Comparison of ENCODE assay signal across 1 cellular context in the genomic region with DNA sequence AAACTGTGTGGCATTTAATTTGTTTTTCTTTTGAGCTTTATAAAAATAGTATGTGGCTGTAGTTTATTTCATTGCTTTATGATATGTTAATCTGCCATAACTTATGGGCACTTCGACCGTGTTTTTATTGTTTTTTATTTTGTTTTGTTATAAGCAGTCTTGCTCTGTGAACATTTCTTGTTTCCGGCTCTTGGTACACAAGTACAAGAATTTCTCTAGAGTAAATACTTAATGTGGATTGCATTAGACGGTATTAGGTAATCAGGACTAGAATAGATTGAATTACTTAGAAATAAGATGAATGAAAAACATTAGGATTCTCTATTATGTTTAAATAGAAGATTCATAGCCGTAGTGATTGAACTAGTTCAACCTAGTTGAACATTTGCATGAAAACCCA.
TF ChIP-seq lines count a peak whose summit lies in the region.

No MANE protein-coding gene starts in this region.

TF ChIP-seq in K562, 482 proteins besides CTCF, POLR2A, EP300 and RAD21 (continued from another document):
- TF ChIP-seq, protein P1, sequence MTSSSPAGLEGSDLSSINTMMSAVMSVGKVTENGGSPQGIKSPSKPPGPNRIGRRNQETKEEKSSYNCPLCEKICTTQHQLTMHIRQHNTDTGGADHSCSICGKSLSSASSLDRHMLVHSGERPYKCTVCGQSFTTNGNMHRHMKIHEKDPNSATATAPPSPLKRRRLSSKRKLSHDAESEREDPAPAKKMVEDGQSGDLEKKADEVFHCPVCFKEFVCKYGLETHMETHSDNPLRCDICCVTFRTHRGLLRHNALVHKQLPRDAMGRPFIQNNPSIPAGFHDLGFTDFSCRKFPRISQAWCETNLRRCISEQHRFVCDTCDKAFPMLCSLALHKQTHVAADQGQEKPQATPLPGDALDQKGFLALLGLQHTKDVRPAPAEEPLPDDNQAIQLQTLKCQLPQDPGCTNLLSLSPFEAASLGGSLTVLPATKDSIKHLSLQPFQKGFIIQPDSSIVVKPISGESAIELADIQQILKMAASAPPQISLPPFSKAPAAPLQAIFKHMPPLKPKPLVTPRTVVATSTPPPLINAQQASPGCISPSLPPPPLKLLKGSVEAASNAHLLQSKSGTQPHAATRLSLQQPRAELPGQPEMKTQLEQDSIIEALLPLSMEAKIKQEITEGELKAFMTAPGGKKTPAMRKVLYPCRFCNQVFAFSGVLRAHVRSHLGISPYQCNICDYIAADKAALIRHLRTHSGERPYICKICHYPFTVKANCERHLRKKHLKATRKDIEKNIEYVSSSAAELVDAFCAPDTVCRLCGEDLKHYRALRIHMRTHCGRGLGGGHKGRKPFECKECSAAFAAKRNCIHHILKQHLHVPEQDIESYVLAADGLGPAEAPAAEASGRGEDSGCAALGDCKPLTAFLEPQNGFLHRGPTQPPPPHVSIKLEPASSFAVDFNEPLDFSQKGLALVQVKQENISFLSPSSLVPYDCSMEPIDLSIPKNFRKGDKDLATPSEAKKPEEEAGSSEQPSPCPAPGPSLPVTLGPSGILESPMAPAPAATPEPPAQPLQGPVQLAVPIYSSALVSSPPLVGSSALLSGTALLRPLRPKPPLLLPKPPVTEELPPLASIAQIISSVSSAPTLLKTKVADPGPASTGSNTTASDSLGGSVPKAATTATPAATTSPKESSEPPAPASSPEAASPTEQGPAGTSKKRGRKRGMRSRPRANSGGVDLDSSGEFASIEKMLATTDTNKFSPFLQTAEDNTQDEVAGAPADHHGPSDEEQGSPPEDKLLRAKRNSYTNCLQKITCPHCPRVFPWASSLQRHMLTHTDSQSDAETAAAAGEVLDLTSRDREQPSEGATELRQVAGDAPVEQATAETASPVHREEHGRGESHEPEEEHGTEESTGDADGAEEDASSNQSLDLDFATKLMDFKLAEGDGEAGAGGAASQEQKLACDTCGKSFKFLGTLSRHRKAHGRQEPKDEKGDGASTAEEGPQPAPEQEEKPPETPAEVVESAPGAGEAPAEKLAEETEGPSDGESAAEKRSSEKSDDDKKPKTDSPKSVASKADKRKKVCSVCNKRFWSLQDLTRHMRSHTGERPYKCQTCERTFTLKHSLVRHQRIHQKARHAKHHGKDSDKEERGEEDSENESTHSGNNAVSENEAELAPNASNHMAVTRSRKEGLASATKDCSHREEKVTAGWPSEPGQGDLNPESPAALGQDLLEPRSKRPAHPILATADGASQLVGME (CRISPR knock-in tag; IDR thresholded peaks at IDR 0.05): no peak
- no peak for TF ChIP-seq TAF1 (IDR thresholded peaks at IDR 0.05; ENCODE audit: control insufficient read depth, extremely low read depth, insufficient read depth, low read length, severe bottlenecking)
- TF ChIP-seq ZNF12 (CRISPR knock-in tag; IDR thresholded peaks at IDR 0.05): no peak
TF ChIP-seq in K562: peak in this region for 3.
